ENCODE assay signal across 27 cellular contexts in genomic region chr14:71704210-71704609, GRCh38.
"Had no signal": no experiment of that assay in that cellular context is flagged by ENCODE, and none has a peak within 500 bp of the region (broad histone marks: within the 10 kb centered on the region; RNA-seq: fewer than 3 reads in every experiment).

No MANE protein-coding gene starts in this region.

- H3K9me3 ChIP-seq: esophagus muscularis mucosa, gastrocnemius medialis, heart right ventricle had no signal

- FAIRE-seq: astrocyte, bronchial epithelial cell, colon had no signal

- H3K27me3 ChIP-seq: brain microvascular endothelial cell, esophagus muscularis mucosa, foreskin keratinocyte, gastrocnemius medialis, heart right ventricle had no signal

- DNase-seq: activated CD4-positive, alpha-beta memory T cell treated with anti-CD3 and anti-CD28 coated beads, Interleukin-2, amount 10 ng/mL, durations not matched to agents 7 days and 5 days; activated CD4-positive, alpha-beta T cell treated with anti-CD3 and anti-CD28 coated beads for 1 hour; activated CD4-positive, alpha-beta T cell treated with anti-CD3 and anti-CD28 coated beads for 4 hours; activated CD4-positive, alpha-beta T cell treated with anti-CD3 and anti-CD28 coated beads, Interleukin-2, amount 10 ng/mL, durations not matched to agents 7 days and 5 days; activated CD4-positive, alpha-beta T cell treated with anti-CD3 and anti-CD28 coated beads, Interleukin-2, amount 50 U/mL, for 4 hours; activated effector memory CD4-positive, alpha-beta T cell treated with Interleukin-2 at 50 U/mL for 16 hours; activated gamma-delta T cell treated with Interleukin-2 at 50 U/mL for 16 hours; activated naive CD4-positive, alpha-beta T cell treated with anti-CD3 and anti-CD28 coated beads, Interleukin-2, amount 50 U/mL, for 16 hours; activated naive CD4-positive, alpha-beta T cell treated with Interleukin-2 at 50 U/mL for 16 hours; activated T-cell treated with anti-CD3 and anti-CD28 coated beads, Interleukin-2, amount 50 U/mL, for 4 hours; amniotic stem cell; brain microvascular endothelial cell; cortex of kidney; dermis blood vessel endothelial cell; effector CD4-positive, alpha-beta T cell; effector memory CD8-positive, alpha-beta T cell; erythroblast; gastrocnemius medialis; T-helper 2 cell had no signal

- ATAC-seq: activated T-cell treated with anti-CD3 and anti-CD28 coated beads, Interleukin-2, amount 50 U/mL, for 4 hours; activated T-helper 17 cell treated with anti-CD3 and anti-CD28 coated beads, Interleukin-2, amount 50 U/mL, for 72 hours; effector memory CD8-positive, alpha-beta T cell; gastrocnemius medialis; WTC11 had no signal

- H3K27ac ChIP-seq: brain microvascular endothelial cell, esophagus muscularis mucosa, foreskin keratinocyte, gastrocnemius medialis, heart right ventricle had no signal

- H3K36me3 ChIP-seq: gastrocnemius medialis had no signal

- H3K4me1 ChIP-seq: gastrocnemius medialis had no signal

- H3K4me3 ChIP-seq: esophagus muscularis mucosa, gastrocnemius medialis, heart right ventricle had no signal
